8 cellular contexts compared by ENCODE assay signal in genomic region chr19:7535035-7535992, GRCh38. TPM values are rescaled to one million over a fixed set of nuclear protein-coding genes. Genes with fewer than 3 reads are reported as not detected.
DNase-seq lines count a peak whose midpoint lies in the region; ATAC-seq and TF ChIP-seq lines count a peak whose summit lies in the region.

TSS of gene PNPLA6 (plus strand) at chr19:7535717. CDS start at chr19:7535789, 72 bp downstream.

- H3K9me3 ChIP-seq in right lobe of liver: no peaks in the 10 kb centered on the region

- 0% methylated on average over 3 of the region's 77 CpGs for WGBS in right lobe of liver (ENCODE audit: insufficient coverage, low coverage, low lambda C conversion rate, missing lambda C conversion rate)

- peak; percentile 57 to 97 (median 91) for DNase-seq in C1 segment of cervical spinal cord (lab: John Stamatoyannopoulos, UW)
- peak; percentile 49 for DNase-seq in NCI-H748 treated with DMSO at 0.1 percent for 48 hours (lab: John Stamatoyannopoulos, UW)
- peak; percentile 90 to 92 for DNase-seq in activated CD4-positive, alpha-beta T cell treated with anti-CD3 and anti-CD28 coated beads, Interleukin-2, amount 50 U/mL, for 4 hours
- peak; percentile 88 to 95 for DNase-seq in dermis microvascular lymphatic vessel endothelial cell (ENCODE audit: low read depth in 2 of 2)
- DNase-seq in right lobe of liver: peak; percentile 97 to 98 (median 98)
- peak; percentile 94 for DNase-seq in stimulated activated CD4-positive, alpha-beta T cell treated with anti-CD3 and anti-CD28 coated beads, Interleukin-4, amount 100 ng/mL, for 24 hours

- peak; percentile 71 for ATAC-seq in GM19372 (IDR thresholded peaks at IDR 0.05; ENCODE audit: low read depth, unreplicated experiment)
- ATAC-seq in HG03521 (IDR thresholded peaks at IDR 0.05; ENCODE audit: unreplicated experiment): peak; percentile 69
- ATAC-seq in right lobe of liver: peak; percentile 86 to 88 (median 86)

- peak; percentile 68 for TF ChIP-seq POLR2A in right lobe of liver (IDR thresholded peaks at IDR 0.05)

- no peak for TF ChIP-seq CTCF in right lobe of liver (IDR thresholded peaks at IDR 0.05)

- H3K4me1 ChIP-seq in right lobe of liver: peaks cover 0 to 10% (median 0%) of the 10 kb centered on the region in 4 donors

- H3K4me3 ChIP-seq in right lobe of liver: peak within 1 kb of the TSS; percentile 80 to 92 (median 83)

- H3K36me3 ChIP-seq in right lobe of liver: peaks cover 0 to 16% (median 3%) of the 10 kb centered on the region in 4 donors

- intact Hi-C loops in right lobe of liver (cut with DNase I): loop anchor here in 1 of 2 donors (10.0 kb wide), 1 partner anchor 161 kb away; no protein-coding TSS in a partner anchor

- H3K27me3 ChIP-seq in right lobe of liver: no peaks in the 10 kb centered on the region

- H3K27ac ChIP-seq in right lobe of liver: peak within 1 kb of the TSS; percentile 66 to 90 (median 84)

RNA-seq across cellular contexts. Expression of gene PNPLA6, which starts in this region (rescaled TPM):
- 63.7 and 90.4 TPM in 2 replicates for total RNA-seq in dermis microvascular lymphatic vessel endothelial cell
- 10 to 100 TPM; 38.7 to 61.8 (median 46.5) TPM for total RNA-seq in right lobe of liver

Comparison
In these comparisons a context has a peak if more than half of its experiments do, and no peak if none do; other contexts are left out.
1. Peak in every context shown above with its lines: DNase-seq, ATAC-seq, H3K4me3 ChIP-seq and H3K27ac ChIP-seq.